22 cellular contexts compared by ENCODE assay signal in genomic region chr7:73353243-73353642, GRCh38. TPM values are rescaled to one million over a fixed set of nuclear protein-coding genes. Genes with fewer than 3 reads are reported as not detected.
DNase-seq lines count a peak whose midpoint lies in the region; TF ChIP-seq lines count a peak whose summit lies in the region.
"Had no signal": no experiment of that assay in that cellular context is flagged by ENCODE, and none has a peak within 500 bp of the region (broad histone marks: within the 10 kb centered on the region; RNA-seq: fewer than 3 reads in every experiment).

No MANE protein-coding gene starts in this region.

- H3K27ac ChIP-seq in SJCRH30 (peak overlapping the region; percentile 12; the same call in 1 of the 2 replicates), neural progenitor cell (no peak overlapping the region), mammary epithelial cell (ENCODE audit: insufficient read depth, low read depth, low read length) (no peak overlapping the region), Karpas-422 (ENCODE audit: low read length) (no peak overlapping the region)
- H3K27ac ChIP-seq: GM23248 had no signal

- DNase-seq in NCI-H82 (lab: John Stamatoyannopoulos, UW) (peak; percentile 25), NCI-H82 treated with DMSO at 0.1 percent for 48 hours (lab: John Stamatoyannopoulos, UW; ENCODE audit: unreplicated experiment) (no peak), SJCRH30 (peak; percentile 40 to 63), iris pigment epithelial cell (ENCODE audit: low read depth) (peak; percentile 85), neural progenitor cell (ENCODE audit: low spot score) (no peak), mammary epithelial cell (no peak), Karpas-422 (no peak), midbrain (lab: John Stamatoyannopoulos, UW) (no peak)
- DNase-seq: 8988T; BE2C; CD4-positive, alpha-beta T cell; GM23248; MG63; NCI-H1048; NCI-H1436; NCI-H2081 treated with DMSO at 0.1 percent for 48 hours; NCI-H526; OCI-M1; SHP77 had no signal

- peak overlapping the region; percentile 35 for H3K27ac Mint-ChIP-seq in neural progenitor cell
- H3K27ac Mint-ChIP-seq: CD4-positive, alpha-beta T cell had no signal

- no peaks in the 10 kb centered on the region for H3K36me3 ChIP-seq in SJCRH30
- H3K36me3 ChIP-seq in neural progenitor cell = no peaks in the 10 kb centered on the region
- no peaks in the 10 kb centered on the region for H3K36me3 ChIP-seq in mammary epithelial cell (ENCODE audit: insufficient read depth, low read length)
- no peaks in the 10 kb centered on the region for H3K36me3 ChIP-seq in Karpas-422 (ENCODE audit: insufficient read depth, low read length)
- H3K36me3 ChIP-seq: BE2C, HAP-1, MG63 had no signal

- no peaks in the 10 kb centered on the region for H4K20me1 ChIP-seq in neural progenitor cell (ENCODE audit: low read depth)
- no peaks in the 10 kb centered on the region for H4K20me1 ChIP-seq in mammary epithelial cell (ENCODE audit: insufficient read depth, low read length)
- no peaks in the 10 kb centered on the region for H4K20me1 ChIP-seq in Karpas-422 (ENCODE audit: insufficient read depth, low read depth, low read length)

- peaks cover 2% of the 10 kb centered on the region for H3K27me3 Mint-ChIP-seq in neural progenitor cell (ENCODE audit: insufficient read depth, low read depth)
- H3K27me3 Mint-ChIP-seq: CD4-positive, alpha-beta T cell had no signal

- H3K9me2 ChIP-seq in Karpas-422 (replicated peaks; ENCODE audit: insufficient read depth, low read length) = no peaks in the 10 kb centered on the region

- peak overlapping the region; percentile 47 for H3K4me3 Mint-ChIP-seq in neural progenitor cell
- H3K4me3 Mint-ChIP-seq: CD4-positive, alpha-beta T cell had no signal

- H3K9me3 ChIP-seq in SJCRH30 (replicated peaks) (peaks cover 6% of the 10 kb centered on the region; the same call in 1 of the 2 replicates), neural progenitor cell (ENCODE audit: low read depth) (no peaks in the 10 kb centered on the region), mammary epithelial cell (replicated peaks; ENCODE audit: insufficient read depth, low read length) (no peaks in the 10 kb centered on the region), Karpas-422 (ENCODE audit: low read length) (no peaks in the 10 kb centered on the region)
- H3K9me3 ChIP-seq: BE2C, HAP-1, MG63 had no signal

- H3K4me1 Mint-ChIP-seq in neural progenitor cell = peaks cover 41% of the 10 kb centered on the region

- H3K9ac ChIP-seq in neural progenitor cell = no peak overlapping the region
- H3K9ac ChIP-seq in mammary epithelial cell (ENCODE audit: insufficient read depth, low read length) = no peak overlapping the region
- no peak overlapping the region for H3K9ac ChIP-seq in Karpas-422 (ENCODE audit: low read length)
- H3K9ac ChIP-seq: GM23248 had no signal

- no peaks in the 10 kb centered on the region for H3K27me3 ChIP-seq in SJCRH30
- no peaks in the 10 kb centered on the region for H3K27me3 ChIP-seq in neural progenitor cell
- H3K27me3 ChIP-seq in mammary epithelial cell (ENCODE audit: insufficient read depth, low read length) = no peaks in the 10 kb centered on the region
- H3K27me3 ChIP-seq in Karpas-422 (ENCODE audit: low read length) = no peaks in the 10 kb centered on the region
- H3K27me3 ChIP-seq: BE2C, MG63 had no signal

- no peak for TF ChIP-seq CTCF in neural progenitor cell (IDR thresholded peaks at IDR 0.05)
- no peak for TF ChIP-seq CTCF in mammary epithelial cell (conservative IDR thresholded peaks at IDR 0.05 in 1 of 2, IDR thresholded peaks at IDR 0.05 in 1 of 2; ENCODE audit: extremely low read depth in 1 of 2, insufficient read depth in 1 of 2, low read depth in 1 of 2, low read length in 2 of 2)

- H3K9me3 Mint-ChIP-seq in neural progenitor cell = peaks cover 11% of the 10 kb centered on the region

- intact Hi-C loops in mammary epithelial cell (cut with micrococcal nuclease) = no loop called here

- no TSS peak for BruUV-seq in mammary epithelial cell (replicated peaks; lab: Mats Ljungman, UMichigan)

- no peaks in the 10 kb centered on the region for H3K79me2 ChIP-seq in neural progenitor cell (ENCODE audit: low read depth)
- no peaks in the 10 kb centered on the region for H3K79me2 ChIP-seq in mammary epithelial cell (ENCODE audit: insufficient read depth, low read length)
- H3K79me2 ChIP-seq in Karpas-422 (ENCODE audit: low read length) = no peaks in the 10 kb centered on the region

- peaks cover 9% of the 10 kb centered on the region for H3F3A ChIP-seq in neural progenitor cell (ENCODE audit: low read depth)

- dilution Hi-C loops in mammary epithelial cell (cut with HindIII; ENCODE audit: low sequenced_read_pairs) = no loop called here

- CTCF ChIA-PET in mammary epithelial cell (lab: Charles Lee; ENCODE audit: low non-redundant PET) = no interaction called here

- H3K36me3 Mint-ChIP-seq in neural progenitor cell = peaks cover 4% of the 10 kb centered on the region

- H3K4me3 ChIP-seq in SJCRH30 = no peak overlapping the region
- H3K4me3 ChIP-seq in neural progenitor cell = no peak overlapping the region
- no peak overlapping the region for H3K4me3 ChIP-seq in mammary epithelial cell (replicated peaks in 1 of 3; ENCODE audit: insufficient read depth in 1 of 3, low read depth in 2 of 3, low read length in 3 of 3)
- no peak overlapping the region for H3K4me3 ChIP-seq in Karpas-422 (ENCODE audit: low read length)
- H3K4me3 ChIP-seq: GM23248, HAP-1, MG63 had no signal

- 94% methylated on average over 6 of the region's 6 CpGs for WGBS in mammary epithelial cell (ENCODE audit: low coverage, missing lambda C conversion rate)

- H3K4me2 ChIP-seq in neural progenitor cell = no peak overlapping the region
- H3K4me2 ChIP-seq in mammary epithelial cell (ENCODE audit: insufficient read depth, low read depth, low read length) = no peak overlapping the region
- H3K4me2 ChIP-seq in Karpas-422 (ENCODE audit: low read depth, low read length, poor library complexity, severe bottlenecking) = no peak overlapping the region

- H3K4me1 ChIP-seq in SJCRH30 = peaks cover 36% of the 10 kb centered on the region
- H3K4me1 ChIP-seq in neural progenitor cell = peaks cover 15% of the 10 kb centered on the region
- no peaks in the 10 kb centered on the region for H3K4me1 ChIP-seq in mammary epithelial cell (ENCODE audit: insufficient read depth, low read length)
- H3K4me1 ChIP-seq in Karpas-422 (ENCODE audit: low read length) = no peaks in the 10 kb centered on the region
- H3K4me1 ChIP-seq: BE2C, HAP-1 had no signal

- in situ Hi-C loops in mammary epithelial cell (cut with MboI; ENCODE audit: low sequenced_read_pairs in 2 of 2) = no loop called here

- no peak overlapping the region for H2AFZ ChIP-seq in neural progenitor cell (replicated peaks)
- no peak overlapping the region for H2AFZ ChIP-seq in mammary epithelial cell (ENCODE audit: low read depth, low read length)
- H2AFZ ChIP-seq in Karpas-422 (ENCODE audit: low read length) = no peak overlapping the region
- H2AFZ ChIP-seq: GM23248 had no signal

RNA-seq across cellular contexts. Expression of gene FKBP6, which starts 25.3 kb away (rescaled TPM):
- total RNA-seq in SJCRH30 (2014; rRNA removed; shearing (Covaris generic)) = not detected in 2 replicates
- total RNA-seq in neural progenitor cell (ENCODE audit: low replicate concordance) = not detected in 2 replicates
- not detected for total RNA-seq in mammary epithelial cell
- 0.07 TPM for polyA plus RNA-seq in mammary epithelial cell
- not detected for polyA minus RNA-seq in mammary epithelial cell
- total RNA-seq in Karpas-422 (2014; rRNA removed; shearing (Covaris generic); ENCODE audit: low replicate concordance) = not detected in 2 replicates
- total RNA-seq: CD4-positive, alpha-beta T cell; GM23248; HT-29; RPMI7951 had no signal
- polyA plus RNA-seq: GM23248 had no signal

RNA-seq across cellular contexts. Expression of gene TRIM50, which starts 25.4 kb away (rescaled TPM):
- not detected in 2 replicates for total RNA-seq in SJCRH30 (2014; rRNA removed; shearing (Covaris generic))
- not detected in 2 replicates for total RNA-seq in neural progenitor cell (ENCODE audit: low replicate concordance)
- under 1 TPM in 1 of 2 donors, not detected in 1; under 0.01 TPM for total RNA-seq in mammary epithelial cell
- not detected for polyA plus RNA-seq in mammary epithelial cell
- polyA minus RNA-seq in mammary epithelial cell = not detected
- total RNA-seq in Karpas-422 (2014; rRNA removed; shearing (Covaris generic); ENCODE audit: low replicate concordance) = not detected in 2 replicates
- total RNA-seq: GM23248, HT-29, RPMI7951 had no signal
- polyA plus RNA-seq: GM23248 had no signal

RNA-seq across cellular contexts. Expression of gene NSUN5, which starts 44.6 kb away (rescaled TPM):
- 6.8 and 7.5 TPM in 2 replicates for total RNA-seq in SJCRH30 (2014; rRNA removed; shearing (Covaris generic))
- 23.3 and 48.6 TPM in 2 replicates for total RNA-seq in neural progenitor cell (ENCODE audit: low replicate concordance)
- total RNA-seq in mammary epithelial cell = 10 to 100 TPM; 20.3 to 39.1 TPM
- polyA plus RNA-seq in mammary epithelial cell = 31.4 TPM
- 15.3 TPM for polyA minus RNA-seq in mammary epithelial cell
- total RNA-seq in Karpas-422 (2014; rRNA removed; shearing (Covaris generic); ENCODE audit: low replicate concordance) = 31.6 and 39.4 TPM in 2 replicates

Comparison
In these comparisons a context has a peak if more than half of its experiments do, and no peak if none do; other contexts are left out.
1. DNase-seq: peak in NCI-H82 (single experiment), SJCRH30 (2 of 2) and iris pigment epithelial cell (single experiment); none in NCI-H82 treated with DMSO at 0.1 percent for 48 hours (single experiment), neural progenitor cell (single experiment), mammary epithelial cell (single experiment), Karpas-422 (single experiment) and midbrain (single experiment).